Comparison of ENCODE assay signal across 24 cellular contexts in the genomic region with DNA sequence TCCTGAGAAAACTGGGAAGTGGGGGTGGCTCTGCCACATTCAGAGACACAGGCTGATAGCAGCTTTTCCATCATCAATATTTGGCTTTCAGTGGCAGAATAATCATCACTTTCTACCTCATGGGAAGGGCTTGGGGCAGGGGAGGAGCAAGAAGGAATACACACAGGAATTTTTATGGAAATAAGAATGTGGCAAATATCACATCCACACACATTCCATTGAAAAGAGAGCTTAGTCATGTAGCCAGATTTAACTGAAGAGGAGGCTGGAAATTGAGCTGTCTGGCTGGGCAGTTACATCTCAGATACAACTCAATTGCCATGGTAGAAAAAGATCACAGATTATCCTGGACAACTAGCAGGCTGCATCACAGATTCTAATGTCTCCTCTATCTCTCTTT.
DNase-seq lines count a peak whose midpoint lies in the region; FAIRE-seq and TF ChIP-seq lines count a peak whose summit lies in the region.
"Had no signal": no experiment of that assay in that cellular context is flagged by ENCODE, and none has a peak within 500 bp of the region (broad histone marks: within the 10 kb centered on the region; RNA-seq: fewer than 3 reads in every experiment).

No MANE protein-coding gene starts in this region.

- H3K9me3 ChIP-seq in effector memory CD4-positive, alpha-beta T cell (ENCODE audit: control insufficient read depth, low read length): no peaks in the 10 kb centered on the region
- H3K9me3 ChIP-seq: adrenal gland, esophagus squamous epithelium had no signal

- FAIRE-seq in bronchial epithelial cell (lab: Jason Lieb, UNC): no peak
- FAIRE-seq: islet of Langerhans, RCC 7860 had no signal

- DNase-seq in AG09309 (ENCODE audit: low read depth) (peak; percentile 32), HS-5 (ENCODE audit: low read depth) (peak; percentile 60), bronchial epithelial cell (ENCODE audit: low read depth) (peak; percentile 12), myocyte (ENCODE audit: low read depth) (peak; percentile 26), RKO (ENCODE audit: low spot score) (no peak)
- DNase-seq in stimulated activated CD4-positive, alpha-beta T cell treated with anti-CD3 and anti-CD28 coated beads, Interleukin-1b, Interleukin-23, amount 100 ng/mL, for 48 hours: no peak
- DNase-seq in activated CD4-positive, CD25-positive, alpha-beta regulatory T cell treated with anti-CD3 and anti-CD28 coated beads, Interleukin-2, amount 50 U/mL, for 72 hours: no peak
- no peak for DNase-seq in effector memory CD4-positive, alpha-beta T cell
- DNase-seq: activated CD8-positive, alpha-beta memory T cell treated with anti-CD3 and anti-CD28 coated beads, Interleukin-2, amount 10 ng/mL, durations not matched to agents 7 days and 5 days; activated effector memory CD4-positive, alpha-beta T cell treated with Interleukin-2 at 50 U/mL for 16 hours; adrenal gland; CD4-positive, alpha-beta memory T cell; DMS79; effector CD4-positive, alpha-beta T cell; esophagus squamous epithelium; head of caudate nucleus; NCI-H1436 treated with DMSO at 0.1 percent for 48 hours; NCI-H2227 treated with DMSO at 0.1 percent for 48 hours; stimulated activated CD4-positive, alpha-beta T cell treated with anti-CD3 and anti-CD28 coated beads, Interleukin-15, amount 100 ng/mL, for 24 hours; stimulated activated naive CD4-positive, alpha-beta T cell had no signal

- H3K4me3 ChIP-seq in AG09309 (ENCODE audit: control insufficient read depth, low read depth, low read length): no peak overlapping the region
- no peak overlapping the region for H3K4me3 ChIP-seq in bronchial epithelial cell (ENCODE audit: low read depth, low read length)
- H3K4me3 ChIP-seq in effector memory CD4-positive, alpha-beta T cell (ENCODE audit: insufficient read depth, low read depth, low read length, poor library complexity, severe bottlenecking): no peak overlapping the region
- H3K4me3 ChIP-seq: adrenal gland, esophagus squamous epithelium, lung, tibial nerve had no signal

- H3K27ac ChIP-seq in effector memory CD4-positive, alpha-beta T cell (ENCODE audit: insufficient read depth, low read length, poor library complexity, severe bottlenecking): no peak overlapping the region
- H3K27ac ChIP-seq: adrenal gland, esophagus squamous epithelium, tibial nerve had no signal

- TF ChIP-seq CTCF in AG09309 (IDR thresholded peaks at IDR 0.05; ENCODE audit: control insufficient read depth, insufficient read depth, low read depth, low read length, missing control alignments): no peak
- no peak for TF ChIP-seq CTCF in bronchial epithelial cell (IDR thresholded peaks at IDR 0.05; ENCODE audit: insufficient read depth, low read length, severe bottlenecking)

- no peaks in the 10 kb centered on the region for H3K36me3 ChIP-seq in bronchial epithelial cell (ENCODE audit: control insufficient read depth, insufficient read depth, low read length)
- H3K36me3 ChIP-seq in effector memory CD4-positive, alpha-beta T cell (ENCODE audit: control insufficient read depth, insufficient read depth, low read length): no peaks in the 10 kb centered on the region
- H3K36me3 ChIP-seq: adrenal gland, esophagus squamous epithelium, tibial nerve had no signal

- H3K4me1 ChIP-seq in effector memory CD4-positive, alpha-beta T cell (ENCODE audit: control insufficient read depth, insufficient read depth, low read length, poor library complexity, severe bottlenecking): no peaks in the 10 kb centered on the region
- H3K4me1 ChIP-seq: adrenal gland, esophagus squamous epithelium, tibial nerve had no signal

- no peaks in the 10 kb centered on the region for H3K27me3 ChIP-seq in bronchial epithelial cell (ENCODE audit: control insufficient read depth, insufficient read depth, low read length)
- no peaks in the 10 kb centered on the region for H3K27me3 ChIP-seq in effector memory CD4-positive, alpha-beta T cell (replicated peaks; ENCODE audit: control insufficient read depth, insufficient read depth, low read length, poor library complexity, severe bottlenecking)
- H3K27me3 ChIP-seq: adrenal gland, esophagus squamous epithelium, tibial nerve had no signal

Comparison
In these comparisons a context has a peak if more than half of its experiments do, and no peak if none do; other contexts are left out.
1. DNase-seq: peak in AG09309 (single experiment), HS-5 (single experiment), bronchial epithelial cell (single experiment) and myocyte (single experiment); none in stimulated activated CD4-positive, alpha-beta T cell treated with anti-CD3 and anti-CD28 coated beads, Interleukin-1b, Interleukin-23, amount 100 ng/mL, for 48 hours (single experiment), activated CD4-positive, CD25-positive, alpha-beta regulatory T cell treated with anti-CD3 and anti-CD28 coated beads, Interleukin-2, amount 50 U/mL, for 72 hours (single experiment), effector memory CD4-positive, alpha-beta T cell (0 of 3) and RKO (single experiment).